In genomic region chr12:52918784-52919183, GRCh38 we compare ENCODE assay signal across 2 cellular contexts.
A peak's percentile ranks its signal among the peaks of the same experiment; 100 is the strongest.
TF ChIP-seq lines count a peak whose summit lies in the region.

No MANE protein-coding gene starts in this region.

TF ChIP-seq in A549, 52 proteins besides CTCF, POLR2A, EP300 and RAD21:
- TF ChIP-seq KDM5A (IDR thresholded peaks at IDR 0.05) (no peak), TFCP2L1 (CRISPR knock-in tag; IDR thresholded peaks at IDR 0.05) (no peak), FOSB (CRISPR knock-in tag; IDR thresholded peaks at IDR 0.05) (no peak), MAFK (IDR thresholded peaks at IDR 0.05; ENCODE audit: partially characterized antibody) (peak; percentile 71)

TF ChIP-seq in H1, 55 proteins besides CTCF, POLR2A, EP300 and RAD21:
- TF ChIP-seq MAFK (IDR thresholded peaks at IDR 0.05; ENCODE audit: low read depth, low read length) (no peak), CTBP2 (IDR thresholded peaks at IDR 0.05; ENCODE audit: borderline replicate concordance, insufficient read depth, insufficient read length, low read length) (no peak), CBX8 (IDR thresholded peaks at IDR 0.05; ENCODE audit: borderline replicate concordance, low read depth, low read length) (no peak), KDM4A (IDR thresholded peaks at IDR 0.05; ENCODE audit: low read depth, low read length, severe bottlenecking) (no peak), HDAC2 (IDR thresholded peaks at IDR 0.05; ENCODE audit: borderline replicate concordance in 1 of 2, low read depth in 2 of 2, low read length in 2 of 2) (no peak), SUZ12 (IDR thresholded peaks at IDR 0.05; ENCODE audit: low read length) (no peak), JUND (IDR thresholded peaks at IDR 0.05; ENCODE audit: low read length) (no peak)
